Comparison of ENCODE assay signal across 8 cellular contexts in genomic region chr3:70090322-70090913, GRCh38.
A peak's percentile ranks its signal among the peaks of the same experiment; 100 is the strongest.
DNase-seq lines count a peak whose midpoint lies in the region; ATAC-seq and TF ChIP-seq lines count a peak whose summit lies in the region.

No MANE protein-coding gene starts in this region.

- DNase-seq in EH (ENCODE audit: low read depth) (peak; percentile 3), adipocyte (ENCODE audit: low read depth) (peak; percentile 68), left lung (no peak), retina (no peak), glomerular visceral epithelial cell (ENCODE audit: extremely low spot score) (no peak), NCI-H128 (lab: John Stamatoyannopoulos, UW; ENCODE audit: unreplicated experiment) (no peak)

- no peaks in the 10 kb centered on the region for H3K9me3 ChIP-seq in adipocyte (ENCODE audit: control insufficient read depth, low read length)
- H3K9me3 ChIP-seq in left lung: no peaks in the 10 kb centered on the region

- peak; percentile 38 to 74 for TF ChIP-seq CTCF in left lung (IDR thresholded peaks at IDR 0.05)

- H3K27me3 ChIP-seq in adipocyte (replicated peaks; ENCODE audit: control insufficient read depth, insufficient read depth, low read length) (peaks cover 2% of the 10 kb centered on the region), left lung (no peaks in the 10 kb centered on the region)

- H3K4me3 ChIP-seq in adipocyte (ENCODE audit: low read length) (no peak overlapping the region), left lung (no peak overlapping the region)

- no peak overlapping the region for H3K9ac ChIP-seq in adipocyte (ENCODE audit: low read length)

- no peaks in the 10 kb centered on the region for H3K36me3 ChIP-seq in adipocyte (ENCODE audit: control insufficient read depth, insufficient read depth, low read length, severe bottlenecking)
- H3K36me3 ChIP-seq in left lung: no peaks in the 10 kb centered on the region

- intact Hi-C loops in left lung (cut with DNase I): no loop called here

- H3K4me1 ChIP-seq in adipocyte (ENCODE audit: control insufficient read depth, insufficient read depth, low read length) (no peaks in the 10 kb centered on the region), left lung (no peaks in the 10 kb centered on the region)

- no peak overlapping the region for H3K27ac ChIP-seq in left lung

- ATAC-seq in HG02885 (IDR thresholded peaks at IDR 0.05; ENCODE audit: poor library complexity, unreplicated experiment): peak; percentile 63
- ATAC-seq in left lung: peak; percentile 54
- ATAC-seq in GM18907 (IDR thresholded peaks at IDR 0.05; ENCODE audit: unreplicated experiment): no peak

Comparison
In these comparisons a context has a peak if more than half of its experiments do, and no peak if none do; other contexts are left out.
1. DNase-seq: peak in EH (single experiment) and adipocyte (single experiment); none in left lung (0 of 2), retina (single experiment), glomerular visceral epithelial cell (single experiment) and NCI-H128 (single experiment).